ENCODE assay signal across 12 cellular contexts in genomic region chr10:47914052-47914451, GRCh38. TPM values are rescaled to one million over a fixed set of nuclear protein-coding genes. Genes with fewer than 3 reads are reported as not detected.
"Had no signal": no experiment of that assay in that cellular context is flagged by ENCODE, and none has a peak within 500 bp of the region (broad histone marks: within the 10 kb centered on the region; RNA-seq: fewer than 3 reads in every experiment).

No MANE protein-coding gene starts in this region.

RNA-seq across cellular contexts. Expression of gene NPY4R2, which starts 4.4 kb away (rescaled TPM):
- total RNA-seq: kidney; kidney epithelial cell; left lobe of liver; left ventricle myocardium inferior; left ventricle myocardium superior; liver; lung microvascular endothelial cell; mammary epithelial cell; mesothelial cell of epicardium; mononuclear cell; myocyte; naive thymus-derived CD4-positive, alpha-beta T cell had no signal
